In the genomic region with DNA sequence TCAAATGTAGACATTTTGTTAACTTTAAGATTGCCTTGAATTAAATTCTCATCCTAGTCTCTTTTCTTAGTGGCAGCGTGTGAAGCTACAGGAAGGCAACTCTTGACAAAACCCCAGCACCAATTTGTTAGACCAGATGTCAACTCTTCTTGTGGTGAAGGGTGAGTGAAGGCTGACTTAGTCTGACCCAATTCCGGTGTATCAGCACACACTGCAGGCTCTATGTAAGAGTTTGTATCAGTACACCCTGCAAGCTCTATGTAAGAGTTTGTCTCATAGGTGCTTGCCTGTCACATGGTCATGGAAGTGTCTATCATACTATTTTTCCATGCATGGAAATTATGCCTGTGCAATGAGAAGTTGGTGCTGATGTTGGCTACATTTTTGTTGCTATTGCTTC, we compare ENCODE assay signal across 25 cellular contexts. TPM values are rescaled to one million over a fixed set of nuclear protein-coding genes. Genes with fewer than 3 reads are reported as not detected.
DNase-seq lines count a peak whose midpoint lies in the region; ATAC-seq and TF ChIP-seq lines count a peak whose summit lies in the region.
"Had no signal": no experiment of that assay in that cellular context is flagged by ENCODE, and none has a peak within 500 bp of the region (broad histone marks: within the 10 kb centered on the region; RNA-seq: fewer than 3 reads in every experiment).

No MANE protein-coding gene starts in this region.

- H3K4me3 Mint-ChIP-seq in natural killer cell = no peak overlapping the region
- H3K4me3 Mint-ChIP-seq in natural killer cell treated with Interleukin-12 subunit alpha and Interleukin-12 subunit beta and Interleukin-15 and Interleukin-18, amount 100 ng/mL, for 72 hours = no peak overlapping the region
- H3K4me3 Mint-ChIP-seq in activated naive CD8-positive, alpha-beta T cell treated with anti-CD3 and anti-CD28 coated beads for 36 hours = no peak overlapping the region
- H3K4me3 Mint-ChIP-seq: CD4-positive, CD25-positive, alpha-beta regulatory T cell; endodermal cell; neural crest cell had no signal

- H3K27me3 Mint-ChIP-seq in natural killer cell (ENCODE audit: low read depth in 2 of 2) = peaks cover 6 to 20% of the 10 kb centered on the region in 2 donors
- H3K27me3 Mint-ChIP-seq in natural killer cell treated with Interleukin-12 subunit alpha and Interleukin-12 subunit beta and Interleukin-15 and Interleukin-18, amount 100 ng/mL, for 72 hours = peaks cover 19 to 24% of the 10 kb centered on the region in 2 donors
- H3K27me3 Mint-ChIP-seq in activated naive CD8-positive, alpha-beta T cell treated with anti-CD3 and anti-CD28 coated beads for 36 hours = no peaks in the 10 kb centered on the region

- no peak overlapping the region for H3K27ac Mint-ChIP-seq in natural killer cell
- H3K27ac Mint-ChIP-seq in natural killer cell treated with Interleukin-12 subunit alpha and Interleukin-12 subunit beta and Interleukin-15 and Interleukin-18, amount 100 ng/mL, for 72 hours = no peak overlapping the region
- peak overlapping the region; percentile 18 for H3K27ac Mint-ChIP-seq in activated naive CD8-positive, alpha-beta T cell treated with anti-CD3 and anti-CD28 coated beads for 36 hours
- H3K27ac Mint-ChIP-seq: CD4-positive, CD25-positive, alpha-beta regulatory T cell; endodermal cell had no signal

- intact Hi-C loops in natural killer cell (cut with micrococcal nuclease) = no loop called here

- H3K36me3 ChIP-seq in KOPT-K1 (ENCODE audit: insufficient read depth, low read length) = peaks cover 22% of the 10 kb centered on the region; the same call in 1 of the 2 replicates
- H3K36me3 ChIP-seq: esophagus muscularis mucosa, right atrium auricular region, upper lobe of right lung had no signal

- H3K9me3 Mint-ChIP-seq in natural killer cell = no peaks in the 10 kb centered on the region
- H3K9me3 Mint-ChIP-seq in natural killer cell treated with Interleukin-12 subunit alpha and Interleukin-12 subunit beta and Interleukin-15 and Interleukin-18, amount 100 ng/mL, for 72 hours = no peaks in the 10 kb centered on the region
- peaks cover 3% of the 10 kb centered on the region for H3K9me3 Mint-ChIP-seq in activated naive CD8-positive, alpha-beta T cell treated with anti-CD3 and anti-CD28 coated beads for 36 hours
- H3K9me3 Mint-ChIP-seq: endodermal cell, neural crest cell had no signal

- peak overlapping the region; percentile 55 for H3K27ac ChIP-seq in KOPT-K1 (ENCODE audit: low read depth, low read length, poor library complexity, severe bottlenecking)
- H3K27ac ChIP-seq: coronary artery, esophagus muscularis mucosa, hepatocyte, parathyroid adenoma, right atrium auricular region, SK-N-MC, upper lobe of right lung had no signal

- H3K9me3 ChIP-seq in KOPT-K1 (ENCODE audit: insufficient read depth, low read length, poor library complexity, severe bottlenecking) = no peaks in the 10 kb centered on the region
- H3K9me3 ChIP-seq: esophagus muscularis mucosa, right atrium auricular region, upper lobe of right lung had no signal

- H3K4me1 Mint-ChIP-seq in natural killer cell = peaks cover 0 to 4% of the 10 kb centered on the region in 2 donors
- H3K4me1 Mint-ChIP-seq in natural killer cell treated with Interleukin-12 subunit alpha and Interleukin-12 subunit beta and Interleukin-15 and Interleukin-18, amount 100 ng/mL, for 72 hours (ENCODE audit: low read depth in 2 of 2) = no peaks in the 10 kb centered on the region
- peaks cover 20% of the 10 kb centered on the region for H3K4me1 Mint-ChIP-seq in activated naive CD8-positive, alpha-beta T cell treated with anti-CD3 and anti-CD28 coated beads for 36 hours
- H3K4me1 Mint-ChIP-seq: CD4-positive, CD25-positive, alpha-beta regulatory T cell; endodermal cell; neural crest cell had no signal

- TF ChIP-seq CTCF in natural killer cell (IDR thresholded peaks at IDR 0.05) = no peak

- no peaks in the 10 kb centered on the region for H3K36me3 Mint-ChIP-seq in natural killer cell
- H3K36me3 Mint-ChIP-seq in natural killer cell treated with Interleukin-12 subunit alpha and Interleukin-12 subunit beta and Interleukin-15 and Interleukin-18, amount 100 ng/mL, for 72 hours = no peaks in the 10 kb centered on the region
- H3K36me3 Mint-ChIP-seq in activated naive CD8-positive, alpha-beta T cell treated with anti-CD3 and anti-CD28 coated beads for 36 hours = peaks cover 4% of the 10 kb centered on the region
- H3K36me3 Mint-ChIP-seq: CD4-positive, CD25-positive, alpha-beta regulatory T cell had no signal

- DNase-seq in natural killer cell (no peak), NCI-H2107 treated with DMSO at 0.1 percent for 48 hours (lab: John Stamatoyannopoulos, UW; ENCODE audit: unreplicated experiment) (no peak), NOMO-1 (lab: John Stamatoyannopoulos, UW; ENCODE audit: unreplicated experiment in 2 of 2) (no peak)
- DNase-seq in natural killer cell treated with Interleukin-12 subunit alpha and Interleukin-12 subunit beta and Interleukin-15 and Interleukin-18, amount 100 ng/mL, for 72 hours (ENCODE audit: low spot score) = no peak
- DNase-seq in activated naive CD8-positive, alpha-beta T cell treated with anti-CD3 and anti-CD28 coated beads for 36 hours = peak; percentile 6
- no peak for DNase-seq in stimulated activated naive CD8-positive, alpha-beta T cell treated with anti-CD3 and anti-CD28 coated beads, Interleukin-15, Interleukin-2, amounts not matched to agents 100 U/mL and 50 U/mL, for 24 hours
- DNase-seq: endodermal cell, NCI-H1092, NCI-H187 treated with DMSO at 0.1 percent for 48 hours, NCI-H2227 treated with DMSO at 0.1 percent for 48 hours, NCI-H69, upper lobe of right lung had no signal

- ATAC-seq in natural killer cell (peak; percentile 31 to 78 (median 60)), HG03457 (IDR thresholded peaks at IDR 0.05; ENCODE audit: unreplicated experiment) (no peak)
- no peak for ATAC-seq in natural killer cell treated with Interleukin-12 subunit alpha and Interleukin-12 subunit beta and Interleukin-15 and Interleukin-18, amount 100 ng/mL, for 72 hours
- ATAC-seq in stimulated activated naive CD8-positive, alpha-beta T cell treated with anti-CD3 and anti-CD28 coated beads, Interleukin-15, Interleukin-2, amounts not matched to agents 100 U/mL and 50 U/mL, for 24 hours = peak; percentile 93
- ATAC-seq: HCT116, upper lobe of right lung had no signal

RNA-seq across cellular contexts. Expression of a gene that starts 16.8 kb away (rescaled TPM):
- total RNA-seq in natural killer cell = under 1 TPM; 0.19 to 0.48 (median 0.29) TPM
- not detected for total RNA-seq in natural killer cell treated with Interleukin-12 subunit alpha and Interleukin-12 subunit beta and Interleukin-15 and Interleukin-18, amount 100 ng/mL, for 72 hours
- total RNA-seq in activated naive CD8-positive, alpha-beta T cell treated with anti-CD3 and anti-CD28 coated beads for 36 hours = 1 to 10 TPM; 1.6 to 2.8 TPM
- total RNA-seq: frontal cortex, neural crest cell, right atrium auricular region, subcutaneous adipose tissue had no signal

RNA-seq across cellular contexts. Expression of a gene that starts 25.0 kb away (rescaled TPM):
- total RNA-seq in natural killer cell = 10 to 100 TPM in 1 of 3 donors, 1 to 10 TPM in 2; 1.5 to 39.4 (median 2.6) TPM
- 1 to 10 TPM in 1 of 2 donors, not detected in 1; 8.2 TPM for total RNA-seq in natural killer cell treated with Interleukin-12 subunit alpha and Interleukin-12 subunit beta and Interleukin-15 and Interleukin-18, amount 100 ng/mL, for 72 hours
- total RNA-seq in activated naive CD8-positive, alpha-beta T cell treated with anti-CD3 and anti-CD28 coated beads for 36 hours = not detected
- total RNA-seq: neural crest cell had no signal

Comparison
In these comparisons a context has a peak if more than half of its experiments do, and no peak if none do; other contexts are left out.
1. ATAC-seq: peak in natural killer cell (3 of 3) and stimulated activated naive CD8-positive, alpha-beta T cell treated with anti-CD3 and anti-CD28 coated beads, Interleukin-15, Interleukin-2, amounts not matched to agents 100 U/mL and 50 U/mL, for 24 hours (single experiment); none in natural killer cell treated with Interleukin-12 subunit alpha and Interleukin-12 subunit beta and Interleukin-15 and Interleukin-18, amount 100 ng/mL, for 72 hours (0 of 2) and HG03457 (single experiment).